20 cellular contexts compared by ENCODE assay signal in the genomic region with DNA sequence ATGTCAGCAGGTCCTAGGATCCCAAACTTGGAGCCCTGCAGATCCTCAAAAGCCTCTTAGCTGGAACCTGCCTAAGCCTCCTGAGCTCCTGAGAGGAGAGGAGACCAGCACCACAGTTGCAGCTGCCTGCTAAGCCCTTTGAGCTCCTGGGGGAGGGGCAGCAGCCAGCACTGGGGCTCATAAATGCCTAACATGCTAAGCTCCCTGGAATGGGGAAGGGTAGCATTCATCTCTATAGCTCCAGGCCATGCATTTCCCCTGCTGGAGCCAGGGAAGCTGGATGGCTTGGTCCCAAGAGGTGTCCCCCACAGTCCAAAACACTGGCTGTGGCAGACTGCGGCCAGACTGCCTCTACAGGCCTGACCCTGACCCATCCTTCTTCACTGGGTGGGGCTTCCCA.
"Had no signal": no experiment of that assay in that cellular context is flagged by ENCODE, and none has a peak within 500 bp of the region (broad histone marks: within the 10 kb centered on the region; RNA-seq: fewer than 3 reads in every experiment).

No MANE protein-coding gene starts in this region.

- H3K4me3 ChIP-seq: coronary artery, heart left ventricle, left ventricle myocardium inferior, lower lobe of right lung, prostate gland, right lobe of liver, testis, tibial nerve, upper lobe of right lung, vagina had no signal

- H3K27me3 ChIP-seq: heart left ventricle, right lobe of liver, testis, tibial nerve, upper lobe of right lung, vagina had no signal

- H3K79me2 ChIP-seq: parathyroid adenoma had no signal

- H3K9me3 ChIP-seq: lower lobe of right lung, prostate gland, right lobe of liver, testis, upper lobe of right lung, vagina had no signal

- ATAC-seq: esophagus mucosa; heart left ventricle; left cardiac atrium; natural killer cell treated with Interleukin-12 subunit alpha and Interleukin-12 subunit beta and Interleukin-15 and Interleukin-18, amount 100 ng/mL, for 72 hours; right lobe of liver; stimulated activated naive CD8-positive, alpha-beta T cell treated with anti-CD3 and anti-CD28 coated beads, Interleukin-15, amount 100 ng/mL, for 72 hours had no signal

- H3K9ac ChIP-seq: parathyroid adenoma had no signal

- H3K27ac ChIP-seq: coronary artery, heart left ventricle, left ventricle myocardium inferior, lower lobe of right lung, parathyroid adenoma, prostate gland, right lobe of liver, testis, tibial nerve, upper lobe of right lung, vagina had no signal

- H3K4me1 ChIP-seq: heart left ventricle, left ventricle myocardium inferior, lower lobe of right lung, parathyroid adenoma, prostate gland, right lobe of liver, testis, tibial nerve, upper lobe of right lung, vagina had no signal

- H2AFZ ChIP-seq: parathyroid adenoma had no signal

- DNase-seq: effector CD8-positive, alpha-beta T cell; hypothalamus; left cardiac atrium; left ventricle myocardium inferior; lower lobe of right lung; midbrain; retina; right lobe of liver; stimulated activated CD4-positive, alpha-beta T cell treated with anti-CD3 and anti-CD28 coated beads, Interleukin-4, amount 100 ng/mL, for 1 hour; stimulated activated naive CD8-positive, alpha-beta T cell treated with anti-CD3 and anti-CD28 coated beads, Interleukin-15, amount 100 ng/mL, for 72 hours; testis; upper lobe of right lung had no signal

- H3K36me3 ChIP-seq: heart left ventricle, left ventricle myocardium inferior, lower lobe of right lung, prostate gland, right lobe of liver, tibial nerve, upper lobe of right lung, vagina had no signal
